In genomic region chr7:6656413-6656812, GRCh38 we compare ENCODE assay signal across 15 cellular contexts. TPM values are rescaled to one million over a fixed set of nuclear protein-coding genes. Genes with fewer than 3 reads are reported as not detected.
DNase-seq lines count a peak whose midpoint lies in the region; ATAC-seq, FAIRE-seq and TF ChIP-seq lines count a peak whose summit lies in the region.
"Had no signal": no experiment of that assay in that cellular context is flagged by ENCODE, and none has a peak within 500 bp of the region (broad histone marks: within the 10 kb centered on the region; RNA-seq: fewer than 3 reads in every experiment).

No MANE protein-coding gene starts in this region.

- peaks cover 18% of the 10 kb centered on the region for H3K36me3 Mint-ChIP-seq in endodermal cell (ENCODE audit: low read depth)
- peaks cover 4 to 12% of the 10 kb centered on the region in 2 donors for H3K36me3 Mint-ChIP-seq in activated naive CD4-positive, alpha-beta T cell treated with anti-CD3 and anti-CD28 coated beads, Interleukin-2, amount 50 U/mL, for 72 hours

- no peak overlapping the region for H2AFZ ChIP-seq in HepG2 (ENCODE audit: low read length)
- H2AFZ ChIP-seq in osteoblast (ENCODE audit: low read length), result no peak overlapping the region

- H3K27ac Mint-ChIP-seq in endodermal cell, result no peak overlapping the region
- no peak overlapping the region for H3K27ac Mint-ChIP-seq in activated naive CD4-positive, alpha-beta T cell treated with anti-CD3 and anti-CD28 coated beads, Interleukin-2, amount 50 U/mL, for 72 hours

- in situ Hi-C loops in HepG2 (cut with HindIII; ENCODE audit: extremely low pct_ligation_motif_present, low pct_unique_long_range_greater_than_20kb), result no loop called here

- intact Hi-C loops in HepG2 (cut with micrococcal nuclease; ENCODE audit: unreplicated experiment), result no loop called here
- intact Hi-C loops in right lobe of liver (cut with DNase I), result no loop called here

- TF ChIP-seq EP300 in HepG2 (IDR thresholded peaks at IDR 0.05; ENCODE audit: low read depth in 2 of 2, low read length in 2 of 2) (no peak), HepG2 (CRISPR knock-in tag; IDR thresholded peaks at IDR 0.05; ENCODE audit: borderline replicate concordance) (no peak)

- H3K27me3 ChIP-seq in HepG2 (ENCODE audit: control insufficient read depth in 1 of 2, insufficient read depth in 2 of 2, low read length in 2 of 2) (no peaks in the 10 kb centered on the region; a peak in 1 of 5 replicates), right lobe of liver (no peaks in the 10 kb centered on the region), endodermal cell (ENCODE audit: control insufficient read depth, insufficient read depth, low read length, poor library complexity, severe bottlenecking) (no peaks in the 10 kb centered on the region), osteoblast (ENCODE audit: insufficient read depth, low read length) (no peaks in the 10 kb centered on the region)

- H3K9ac ChIP-seq in HepG2 (ENCODE audit: insufficient read depth, low read depth, low read length), result no peak overlapping the region
- H3K9ac ChIP-seq in endodermal cell (ENCODE audit: extremely low read depth, low read length, poor library complexity, severe bottlenecking), result no peak overlapping the region

- H3K9me3 Mint-ChIP-seq in endodermal cell, result peaks cover 12% of the 10 kb centered on the region
- H3K9me3 Mint-ChIP-seq in activated naive CD4-positive, alpha-beta T cell treated with anti-CD3 and anti-CD28 coated beads, Interleukin-2, amount 50 U/mL, for 72 hours, result no peaks in the 10 kb centered on the region

- TF ChIP-seq POLR2A in HepG2 (IDR thresholded peaks at IDR 0.05; ENCODE audit: insufficient read depth in 1 of 2, low read depth in 2 of 2, low read length in 2 of 2) (no peak), right lobe of liver (IDR thresholded peaks at IDR 0.05) (no peak)

- CTCF ChIA-PET in HepG2 (lab: Yijun Ruan, JAX; ENCODE audit: low intra/inter-chr PET ratio, low total read pairs), result no interaction called here

- H3K4me2 ChIP-seq in HepG2 (ENCODE audit: low read depth, low read length), result no peak overlapping the region
- H3K4me2 ChIP-seq in osteoblast (ENCODE audit: insufficient read depth, low read length), result no peak overlapping the region

- POLR2A ChIA-PET in HepG2 (lab: Yijun Ruan, JAX), result no interaction called here

- no peak for FAIRE-seq in HepG2 (lab: Jason Lieb, UNC)
- FAIRE-seq: A204.1, GM19239, H54 had no signal

- H3K4me3 ChIP-seq in HepG2 (replicated peaks in 1 of 3; ENCODE audit: insufficient read depth in 1 of 3, low read depth in 2 of 3, low read length in 3 of 3) (no peak overlapping the region), right lobe of liver (no peak overlapping the region), endodermal cell (ENCODE audit: low read length) (no peak overlapping the region), osteoblast (ENCODE audit: insufficient read depth, low read length) (no peak overlapping the region)

- BruUV-seq in HepG2 (replicated peaks; lab: Mats Ljungman, UMichigan), result no TSS peak

- H3K4me1 Mint-ChIP-seq in endodermal cell, result peaks cover 12% of the 10 kb centered on the region

- H3K79me2 ChIP-seq in HepG2 (ENCODE audit: insufficient read depth, low read length), result no peaks in the 10 kb centered on the region
- H3K79me2 ChIP-seq in osteoblast (ENCODE audit: insufficient read depth, low read length), result no peaks in the 10 kb centered on the region

- TF ChIP-seq RAD21 in HepG2 (CRISPR knock-in tag; IDR thresholded peaks at IDR 0.05), result no peak

- no peaks in the 10 kb centered on the region for H4K20me1 ChIP-seq in HepG2 (ENCODE audit: insufficient read depth, low read length)
- peaks cover 7% of the 10 kb centered on the region for H4K20me1 ChIP-seq in osteoblast (ENCODE audit: insufficient read depth, low read length)

- peaks cover 2% of the 10 kb centered on the region for H3K27me3 Mint-ChIP-seq in endodermal cell (ENCODE audit: insufficient read depth)
- H3K27me3 Mint-ChIP-seq: CD8-positive, alpha-beta memory T cell had no signal

- ATAC-seq in HepG2 (no peak), right lobe of liver (no peak), HG02571 (IDR thresholded peaks at IDR 0.05; ENCODE audit: unreplicated experiment) (no peak)
- ATAC-seq in activated naive CD4-positive, alpha-beta T cell treated with anti-CD3 and anti-CD28 coated beads, Interleukin-2, amount 50 U/mL, for 72 hours, result no peak

- no peak overlapping the region for H3K27ac ChIP-seq in HepG2 (ENCODE audit: extremely low read length, insufficient read depth, low read length)
- H3K27ac ChIP-seq in right lobe of liver, result no peak overlapping the region
- no peak overlapping the region for H3K27ac ChIP-seq in endodermal cell (ENCODE audit: low read depth, low read length)
- H3K27ac ChIP-seq in osteoblast (ENCODE audit: low read depth, low read length), result no peak overlapping the region

- 96% methylated on average over 8 of the region's 9 CpGs for WGBS in HepG2 (ENCODE audit: low lambda C conversion rate)
- WGBS in right lobe of liver (ENCODE audit: insufficient coverage, low coverage, low lambda C conversion rate, missing lambda C conversion rate), result 94% methylated on average over 8 of the region's 9 CpGs
- WGBS in endodermal cell (ENCODE audit: insufficient coverage in 1 of 2, insufficient read length in 1 of 2), 2 experiments, result 96 to 97% methylated on average over 7 to 9 of the region's 9 CpGs

- no peak overlapping the region for H3K4me3 Mint-ChIP-seq in endodermal cell
- H3K4me3 Mint-ChIP-seq: CD8-positive, alpha-beta memory T cell had no signal

- TF ChIP-seq CTCF in HepG2 (CRISPR knock-in tag; IDR thresholded peaks at IDR 0.05) (no peak), right lobe of liver (IDR thresholded peaks at IDR 0.05) (no peak), endodermal cell (conservative IDR thresholded peaks at IDR 0.05) (no peak), osteoblast (IDR thresholded peaks at IDR 0.05; ENCODE audit: extremely low read depth, low read depth, low read length) (no peak)

- H3K4me1 ChIP-seq in HepG2 (ENCODE audit: insufficient read depth, low read length) (peaks cover 18% of the 10 kb centered on the region), right lobe of liver (no peaks in the 10 kb centered on the region), endodermal cell (ENCODE audit: control insufficient read depth, insufficient read depth, low read length) (no peaks in the 10 kb centered on the region), osteoblast (ENCODE audit: insufficient read depth, low read length) (no peaks in the 10 kb centered on the region)
- H3K4me1 ChIP-seq: Caco-2 had no signal

- H3K9me3 ChIP-seq in HepG2 (ENCODE audit: low read length), result no peaks in the 10 kb centered on the region
- no peaks in the 10 kb centered on the region for H3K9me3 ChIP-seq in right lobe of liver
- no peaks in the 10 kb centered on the region for H3K9me3 ChIP-seq in endodermal cell (ENCODE audit: control insufficient read depth, low read length)
- H3K9me3 ChIP-seq in osteoblast (ENCODE audit: low read depth, low read length), result no peaks in the 10 kb centered on the region
- H3K9me3 ChIP-seq: Caco-2 had no signal

- H3K36me3 ChIP-seq in HepG2 (replicated peaks in 1 of 2; ENCODE audit: control insufficient read depth in 1 of 2, insufficient read depth in 2 of 2, low read length in 2 of 2) (peaks cover 2 to 3% of the 10 kb centered on the region in 2 experiments; a peak in 1 of 5 replicates), right lobe of liver (peaks cover 0 to 21% (median 8%) of the 10 kb centered on the region in 4 donors), endodermal cell (ENCODE audit: control insufficient read depth, insufficient read depth, low read length) (peaks cover 6% of the 10 kb centered on the region), osteoblast (ENCODE audit: insufficient read depth, low read length) (peaks cover 11% of the 10 kb centered on the region)

- DNase-seq in HepG2 (ENCODE audit: low spot score), result no peak
- DNase-seq in right lobe of liver, result no peak
- peak; percentile 29 for DNase-seq in endodermal cell
- peak; percentile 58 for DNase-seq in osteoblast (ENCODE audit: insufficient read length, low spot score, missing footprints)
- no peak for DNase-seq in GDM1 (lab: John Stamatoyannopoulos, UW)
- no peak for DNase-seq in activated naive CD4-positive, alpha-beta T cell treated with anti-CD3 and anti-CD28 coated beads, Interleukin-2, amount 50 U/mL, for 72 hours (ENCODE audit: low spot score in 2 of 2)
- DNase-seq in mucosa of gallbladder (ENCODE audit: low spot score), result no peak
- DNase-seq: Caco-2; CD8-positive, alpha-beta memory T cell; DND-41; GF-D8 had no signal

RNA-seq across cellular contexts. Expression of gene ZNF316, which starts 19.3 kb away (rescaled TPM):
- 5.3 and 9.9 TPM in 2 replicates for total RNA-seq in HepG2 (2016; rRNA removed; fragmentation: Illumina TruSeq; extraction: Trizol)
- 1.4 and 1.9 TPM in 2 replicates for total RNA-seq in HepG2 (2016; cell fraction: cytosol; rRNA removed; fragmentation: Illumina TruSeq; extraction: Trizol; ENCODE audit: low read depth)
- 3.8 and 8.2 TPM in 2 replicates for total RNA-seq in HepG2 (2016; cell fraction: insoluble cytoplasmic fraction; rRNA removed; fragmentation: Illumina TruSeq; extraction: Trizol)
- 1.5 and 1.9 TPM in 2 replicates for total RNA-seq in HepG2 (2016; cell fraction: membrane; rRNA removed; fragmentation: Illumina TruSeq; extraction: Trizol)
- 6.6 and 7.7 TPM in 2 replicates for total RNA-seq in HepG2 (2016; cell fraction: nucleus; rRNA removed; fragmentation: Illumina TruSeq; extraction: Trizol)
- 4.3 and 5.6 TPM in 2 replicates for polyA plus RNA-seq in HepG2 (2011; rRNA removed)
- polyA plus RNA-seq in HepG2 (2011; cell fraction: cytosol; rRNA removed), result 2.3 and 3.2 TPM in 2 replicates
- polyA plus RNA-seq in HepG2 (2011; cell fraction: nucleus; rRNA removed), result 35.5 and 38.7 TPM in 2 replicates
- polyA plus RNA-seq in HepG2 (2012), result 10.3 and 12.2 TPM in 2 replicates
- polyA plus RNA-seq in HepG2 (2016; cell fraction: cytosol; fragmentation: Illumina TruSeq; extraction: Trizol; ENCODE audit: low read depth), result 0.19 and 0.27 TPM in 2 replicates
- 3.8 and 4.0 TPM in 2 replicates for polyA plus RNA-seq in HepG2 (2016; cell fraction: insoluble cytoplasmic fraction; fragmentation: Illumina TruSeq; extraction: Trizol; ENCODE audit: low read depth)
- polyA plus RNA-seq in HepG2 (2016; cell fraction: membrane; fragmentation: Illumina TruSeq; extraction: Trizol; ENCODE audit: low read depth), result 0.60 and 1.1 TPM in 2 replicates
- polyA plus RNA-seq in HepG2 (2016; cell fraction: nucleus; fragmentation: Illumina TruSeq; extraction: Trizol; ENCODE audit: insufficient read depth, low read depth), result 31.1 and 32.1 TPM in 2 replicates
- 4.5 and 7.7 TPM in 2 replicates for polyA minus RNA-seq in HepG2 (2011; rRNA and poly(A)+ RNA removed; ENCODE audit: low replicate concordance)
- polyA minus RNA-seq in HepG2 (2011; cell fraction: cytosol; rRNA and poly(A)+ RNA removed), result 3.2 and 3.8 TPM in 2 replicates
- polyA minus RNA-seq in HepG2 (2011; cell fraction: nucleus; rRNA and poly(A)+ RNA removed), result 5.9 and 7.0 TPM in 2 replicates
- total RNA-seq in right lobe of liver, result 10 to 100 TPM in 4 of 6 experiments, 1 to 10 TPM in 2; 9.5 to 25.1 (median 15.2) TPM
- total RNA-seq in endodermal cell, result 10 to 100 TPM; 21.4 to 29.6 TPM
- polyA plus RNA-seq in endodermal cell (2013, experiment 1 of 2), result 33.6 TPM
- polyA plus RNA-seq in endodermal cell (2013, experiment 2 of 2), result 24.9 TPM
- 12.4 and 14.1 TPM in 2 replicates for total RNA-seq in osteoblast
- total RNA-seq in activated naive CD4-positive, alpha-beta T cell treated with anti-CD3 and anti-CD28 coated beads, Interleukin-2, amount 50 U/mL, for 72 hours, result 10 to 100 TPM; 23.2 to 28.9 TPM
- 37.3 TPM for total RNA-seq in mucosa of gallbladder

RNA-seq across cellular contexts. Expression of gene ZNF853, which starts 41.0 kb away (rescaled TPM):
- 2.1 and 2.5 TPM in 2 replicates for total RNA-seq in HepG2 (2016; rRNA removed; fragmentation: Illumina TruSeq; extraction: Trizol)
- 0.61 and 1.3 TPM in 2 replicates for total RNA-seq in HepG2 (2016; cell fraction: cytosol; rRNA removed; fragmentation: Illumina TruSeq; extraction: Trizol; ENCODE audit: low read depth)
- total RNA-seq in HepG2 (2016; cell fraction: insoluble cytoplasmic fraction; rRNA removed; fragmentation: Illumina TruSeq; extraction: Trizol), result 1.9 and 2.0 TPM in 2 replicates
- 3.2 and 3.3 TPM in 2 replicates for total RNA-seq in HepG2 (2016; cell fraction: membrane; rRNA removed; fragmentation: Illumina TruSeq; extraction: Trizol)
- total RNA-seq in HepG2 (2016; cell fraction: nucleus; rRNA removed; fragmentation: Illumina TruSeq; extraction: Trizol), result 1.5 and 1.9 TPM in 2 replicates
- 6.2 and 10.8 TPM in 2 replicates for polyA plus RNA-seq in HepG2 (2011; rRNA removed)
- 7.2 and 8.2 TPM in 2 replicates for polyA plus RNA-seq in HepG2 (2011; cell fraction: cytosol; rRNA removed)
- polyA plus RNA-seq in HepG2 (2011; cell fraction: nucleus; rRNA removed), result 4.4 and 5.8 TPM in 2 replicates
- polyA plus RNA-seq in HepG2 (2012), result 4.2 and 5.1 TPM in 2 replicates
- polyA plus RNA-seq in HepG2 (2016; cell fraction: cytosol; fragmentation: Illumina TruSeq; extraction: Trizol; ENCODE audit: low read depth), result 1.6 and 1.7 TPM in 2 replicates
- 3.6 and 4.7 TPM in 2 replicates for polyA plus RNA-seq in HepG2 (2016; cell fraction: insoluble cytoplasmic fraction; fragmentation: Illumina TruSeq; extraction: Trizol; ENCODE audit: low read depth)
- 4.5 and 5.2 TPM in 2 replicates for polyA plus RNA-seq in HepG2 (2016; cell fraction: membrane; fragmentation: Illumina TruSeq; extraction: Trizol; ENCODE audit: low read depth)
- polyA plus RNA-seq in HepG2 (2016; cell fraction: nucleus; fragmentation: Illumina TruSeq; extraction: Trizol; ENCODE audit: insufficient read depth, low read depth), result 3.6 and 4.1 TPM in 2 replicates
- 0.16 and 14.3 TPM in 2 replicates for polyA minus RNA-seq in HepG2 (2011; rRNA and poly(A)+ RNA removed; ENCODE audit: low replicate concordance)
- 6.0 and 8.6 TPM in 2 replicates for polyA minus RNA-seq in HepG2 (2011; cell fraction: cytosol; rRNA and poly(A)+ RNA removed)
- polyA minus RNA-seq in HepG2 (2011; cell fraction: nucleus; rRNA and poly(A)+ RNA removed), result 1.7 and 2.9 TPM in 2 replicates
- under 1 TPM; 0.20 to 0.98 (median 0.37) TPM for total RNA-seq in right lobe of liver
- 10 to 100 TPM; 14.2 to 17.2 TPM for total RNA-seq in endodermal cell
- polyA plus RNA-seq in endodermal cell (2013, experiment 1 of 2), result 11.1 TPM
- polyA plus RNA-seq in endodermal cell (2013, experiment 2 of 2), result 10.6 TPM
- under 0.01 TPM in 2 replicates for total RNA-seq in osteoblast
- total RNA-seq in activated naive CD4-positive, alpha-beta T cell treated with anti-CD3 and anti-CD28 coated beads, Interleukin-2, amount 50 U/mL, for 72 hours, result 1 to 10 TPM in 1 of 2 donors, under 1 TPM in 1; 0.89 to 1.7 TPM
- total RNA-seq in mucosa of gallbladder, result 11.2 TPM

RNA-seq across cellular contexts. Expression of gene ZNF12, which starts 50.3 kb away (rescaled TPM):
- 22.8 and 28.1 TPM in 2 replicates for total RNA-seq in HepG2 (2016; rRNA removed; fragmentation: Illumina TruSeq; extraction: Trizol)
- 1.8 and 2.6 TPM in 2 replicates for total RNA-seq in HepG2 (2016; cell fraction: cytosol; rRNA removed; fragmentation: Illumina TruSeq; extraction: Trizol; ENCODE audit: low read depth)
- 23.1 and 28.1 TPM in 2 replicates for total RNA-seq in HepG2 (2016; cell fraction: insoluble cytoplasmic fraction; rRNA removed; fragmentation: Illumina TruSeq; extraction: Trizol)
- 6.7 and 10.6 TPM in 2 replicates for total RNA-seq in HepG2 (2016; cell fraction: membrane; rRNA removed; fragmentation: Illumina TruSeq; extraction: Trizol)
- total RNA-seq in HepG2 (2016; cell fraction: nucleus; rRNA removed; fragmentation: Illumina TruSeq; extraction: Trizol), result 30.8 and 32.0 TPM in 2 replicates
- polyA plus RNA-seq in HepG2 (2011; rRNA removed), result 17.5 and 21.4 TPM in 2 replicates
- 4.1 and 6.3 TPM in 2 replicates for polyA plus RNA-seq in HepG2 (2011; cell fraction: cytosol; rRNA removed)
- polyA plus RNA-seq in HepG2 (2011; cell fraction: nucleus; rRNA removed), result 39.3 and 40.0 TPM in 2 replicates
- polyA plus RNA-seq in HepG2 (2012), result 14.5 and 19.0 TPM in 2 replicates
- polyA plus RNA-seq in HepG2 (2016; cell fraction: cytosol; fragmentation: Illumina TruSeq; extraction: Trizol; ENCODE audit: low read depth), result 1.7 and 2.4 TPM in 2 replicates
- 15.6 and 17.8 TPM in 2 replicates for polyA plus RNA-seq in HepG2 (2016; cell fraction: insoluble cytoplasmic fraction; fragmentation: Illumina TruSeq; extraction: Trizol; ENCODE audit: low read depth)
- 3.9 and 5.4 TPM in 2 replicates for polyA plus RNA-seq in HepG2 (2016; cell fraction: membrane; fragmentation: Illumina TruSeq; extraction: Trizol; ENCODE audit: low read depth)
- polyA plus RNA-seq in HepG2 (2016; cell fraction: nucleus; fragmentation: Illumina TruSeq; extraction: Trizol; ENCODE audit: insufficient read depth, low read depth), result 42.6 and 43.6 TPM in 2 replicates
- 7.6 and 11.4 TPM in 2 replicates for polyA minus RNA-seq in HepG2 (2011; rRNA and poly(A)+ RNA removed; ENCODE audit: low replicate concordance)
- polyA minus RNA-seq in HepG2 (2011; cell fraction: cytosol; rRNA and poly(A)+ RNA removed), result 15.6 and 16.9 TPM in 2 replicates
- 38.9 and 50.5 TPM in 2 replicates for polyA minus RNA-seq in HepG2 (2011; cell fraction: nucleus; rRNA and poly(A)+ RNA removed)
- 10 to 100 TPM in 4 of 6 experiments, 1 to 10 TPM in 2; 5.4 to 11.1 (median 10.5) TPM for total RNA-seq in right lobe of liver
- total RNA-seq in endodermal cell, result 10 to 100 TPM; 24.2 to 29.4 TPM
- 20.5 TPM for polyA plus RNA-seq in endodermal cell (2013, experiment 1 of 2)
- 19.9 TPM for polyA plus RNA-seq in endodermal cell (2013, experiment 2 of 2)
- 20.9 and 22.8 TPM in 2 replicates for total RNA-seq in osteoblast
- 10 to 100 TPM; 11.4 to 25.1 TPM for total RNA-seq in activated naive CD4-positive, alpha-beta T cell treated with anti-CD3 and anti-CD28 coated beads, Interleukin-2, amount 50 U/mL, for 72 hours
- 28.3 TPM for total RNA-seq in mucosa of gallbladder

Comparison
In these comparisons a context has a peak if more than half of its experiments do, and no peak if none do; other contexts are left out.
1. DNase-seq: peak in endodermal cell (single experiment) and osteoblast (single experiment); none in HepG2 (single experiment), right lobe of liver (0 of 3), GDM1 (single experiment), activated naive CD4-positive, alpha-beta T cell treated with anti-CD3 and anti-CD28 coated beads, Interleukin-2, amount 50 U/mL, for 72 hours (0 of 2) and mucosa of gallbladder (single experiment).